ENCODE assay signal across 9 cellular contexts in the genomic region with DNA sequence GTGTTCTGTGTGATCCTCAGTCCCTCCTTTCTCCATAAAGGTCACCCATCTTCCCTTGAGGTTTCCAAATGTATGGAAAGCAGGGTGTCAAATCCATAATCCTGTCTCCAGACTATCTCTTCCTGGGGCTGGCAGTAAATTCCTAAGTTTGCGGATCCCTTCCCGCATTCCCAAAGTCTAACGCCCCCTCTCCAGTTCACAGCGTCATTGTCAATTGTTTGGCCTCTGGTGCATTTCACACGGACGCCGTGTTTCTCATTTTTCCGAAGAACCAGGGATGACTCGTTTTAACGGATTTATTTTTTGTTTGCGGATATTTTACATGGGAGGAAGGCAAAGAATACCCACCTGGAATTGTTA. TPM values are rescaled to one million over a fixed set of nuclear protein-coding genes. Genes with fewer than 3 reads are reported as not detected.
DNase-seq lines count a peak whose midpoint lies in the region; ATAC-seq and TF ChIP-seq lines count a peak whose summit lies in the region.
"Had no signal": no experiment of that assay in that cellular context is flagged by ENCODE, and none has a peak within 500 bp of the region (broad histone marks: within the 10 kb centered on the region; RNA-seq: fewer than 3 reads in every experiment).

No MANE protein-coding gene starts in this region.

- H3K27ac Mint-ChIP-seq in CD4-positive, alpha-beta T cell, result peak overlapping the region; percentile 92
- H3K27ac Mint-ChIP-seq in WTC11, result peak overlapping the region; percentile 98

- POLR2A ChIA-PET in CD4-positive, alpha-beta T cell (lab: Charles Lee), result interaction anchor here (0.6 to 1.5 kb wide), 3 partner anchors 38 to 138 kb away, joined by 3 to 6 read pairs (median 3); partner anchors contain the start of gene ZNF563
- POLR2A ChIA-PET in WTC11 (lab: Charles Lee), result interaction anchor here (1.1 to 1.5 kb wide), 2 partner anchors 55 to 138 kb away, joined by 3 to 4 read pairs; partner anchors contain the start of genes ZNF20 and ZNF563

- H3K4me3 ChIP-seq in fibroblast of pulmonary artery (replicated peaks; ENCODE audit: low read depth, low read length) (peak overlapping the region; percentile 48), psoas muscle (peak overlapping the region; percentile 71)

- peak overlapping the region; percentile 85 for H3K4me3 Mint-ChIP-seq in CD4-positive, alpha-beta T cell
- peak overlapping the region; percentile 91 for H3K4me3 Mint-ChIP-seq in WTC11

- intact Hi-C loops in CD4-positive, alpha-beta T cell (cut with DNase I, micrococcal nuclease), result loop anchor here in 1 of 2 experiments (5.0 kb wide), 1 partner anchor 137 kb away; the partner anchor contains the start of gene ZNF563
- intact Hi-C loops in psoas muscle (cut with DNase I), result no loop called here

- H3K9me3 Mint-ChIP-seq in CD4-positive, alpha-beta T cell, result peaks cover 10% of the 10 kb centered on the region
- H3K9me3 Mint-ChIP-seq in WTC11, result peaks cover 13% of the 10 kb centered on the region

- WGBS in psoas muscle, 3 donors, result 5 to 10% (median 8%) methylated on average over 11 of the region's 11 CpGs

- no peak for ATAC-seq in CD4-positive, alpha-beta T cell (ENCODE audit: poor library complexity)
- ATAC-seq in WTC11 (peak; percentile 8), psoas muscle (no peak), HG03521 (IDR thresholded peaks at IDR 0.05; ENCODE audit: unreplicated experiment) (no peak), GM18858 (IDR thresholded peaks at IDR 0.05; ENCODE audit: unreplicated experiment) (no peak)

- peaks cover 55% of the 10 kb centered on the region for H3K9me3 ChIP-seq in CD4-positive, alpha-beta T cell (ENCODE audit: control insufficient read depth, low read length)
- peaks cover 40% of the 10 kb centered on the region for H3K9me3 ChIP-seq in psoas muscle

- no peaks in the 10 kb centered on the region for H3K4me1 ChIP-seq in psoas muscle

- peaks cover 3 to 16% of the 10 kb centered on the region in 2 donors for H3K36me3 ChIP-seq in psoas muscle (ENCODE audit: insufficient read depth in 1 of 2, low read depth in 1 of 2)

- no peak overlapping the region for H3K27ac ChIP-seq in CD4-positive, alpha-beta T cell (ENCODE audit: low read depth, low read length)
- peak overlapping the region; percentile 70 for H3K27ac ChIP-seq in psoas muscle

- H3K27me3 ChIP-seq in CD4-positive, alpha-beta T cell (ENCODE audit: control insufficient read depth, insufficient read depth, low read length), result no peaks in the 10 kb centered on the region
- H3K27me3 ChIP-seq in psoas muscle (ENCODE audit: insufficient read depth in 3 of 3, low read length in 2 of 3), result no peaks in the 10 kb centered on the region

- no peak for TF ChIP-seq CTCF in CD4-positive, alpha-beta T cell (IDR thresholded peaks at IDR 0.05)
- TF ChIP-seq CTCF in WTC11 (IDR thresholded peaks at IDR 0.05), result no peak
- no peak for TF ChIP-seq CTCF in fibroblast of pulmonary artery (IDR thresholded peaks at IDR 0.05; ENCODE audit: low read length, missing control alignments)
- TF ChIP-seq CTCF in psoas muscle (IDR thresholded peaks at IDR 0.05), result no peak

- DNase-seq in CD4-positive, alpha-beta T cell, result no peak
- peak; percentile 25 for DNase-seq in WTC11 (ENCODE audit: low spot score)
- peak; percentile 4 for DNase-seq in fibroblast of pulmonary artery (ENCODE audit: low read depth)
- no peak for DNase-seq in psoas muscle
- no peak for DNase-seq in NAMALWA (ENCODE audit: low spot score)
- DNase-seq in NCI-H2171 (lab: John Stamatoyannopoulos, UW), result no peak
- DNase-seq: NCI-H226 had no signal

- no peaks in the 10 kb centered on the region for H3K27me3 Mint-ChIP-seq in CD4-positive, alpha-beta T cell
- H3K27me3 Mint-ChIP-seq in WTC11 (ENCODE audit: low read depth), result no peaks in the 10 kb centered on the region

- CTCF ChIA-PET in CD4-positive, alpha-beta T cell (lab: Charles Lee), result no interaction called here
- CTCF ChIA-PET in WTC11 (lab: Charles Lee), result interaction anchor here (1.4 kb wide), 2 partner anchors 33 to 55 kb away, joined by 3 to 5 read pairs; partner anchors contain the start of genes ZNF136 and ZNF20

- peaks cover 46% of the 10 kb centered on the region for H3K4me1 Mint-ChIP-seq in CD4-positive, alpha-beta T cell (ENCODE audit: low read depth)
- peaks cover 11% of the 10 kb centered on the region for H3K4me1 Mint-ChIP-seq in WTC11

- H3K36me3 Mint-ChIP-seq in CD4-positive, alpha-beta T cell (ENCODE audit: low read depth), result peaks cover 75% of the 10 kb centered on the region
- peaks cover 23% of the 10 kb centered on the region for H3K36me3 Mint-ChIP-seq in WTC11

TF ChIP-seq in WTC11, 78 proteins besides CTCF, POLR2A, EP300 and RAD21:
- TF ChIP-seq AFF4 (CRISPR knock-in tag; IDR thresholded peaks at IDR 0.05; ENCODE audit: borderline replicate concordance), result no peak
- no peak for TF ChIP-seq SMAD4 (CRISPR knock-in tag; IDR thresholded peaks at IDR 0.05)
- no peak for TF ChIP-seq RELA (CRISPR knock-in tag; IDR thresholded peaks at IDR 0.05; ENCODE audit: borderline replicate concordance)
- no peak for TF ChIP-seq ETV6 (CRISPR knock-in tag; IDR thresholded peaks at IDR 0.05)

RNA-seq across cellular contexts. Expression of gene ZNF136, which starts 32.6 kb away (rescaled TPM):
- 10 to 100 TPM; 40.5 to 45.6 TPM for total RNA-seq in CD4-positive, alpha-beta T cell
- total RNA-seq in WTC11 (2021), result 6.2 to 6.7 TPM (median 6.7 TPM) in 3 replicates
- 1 to 10 TPM; 2.1 to 3.7 (median 2.7) TPM for total RNA-seq in psoas muscle
- 1 to 10 TPM; 1.0 to 2.1 (median 1.8) TPM for polyA plus RNA-seq in psoas muscle

RNA-seq across cellular contexts. Expression of gene ZNF625, which starts 38.9 kb away (rescaled TPM):
- total RNA-seq in CD4-positive, alpha-beta T cell, result under 1 TPM; 0.56 to 0.85 TPM
- total RNA-seq in WTC11 (2021), result 23.9 to 26.0 TPM (median 24.5 TPM) in 3 replicates
- 1 to 10 TPM in 2 of 4 donors, under 1 TPM in 2; 0.36 to 2.9 (median 1.1) TPM for total RNA-seq in psoas muscle
- under 1 TPM in 2 of 3 donors, not detected in 1; 0.12 to 0.46 TPM for polyA plus RNA-seq in psoas muscle

RNA-seq across cellular contexts. Expression of gene ZNF20, which starts 55.3 kb away (rescaled TPM):
- 1 to 10 TPM; 1.0 to 1.2 TPM for total RNA-seq in CD4-positive, alpha-beta T cell
- total RNA-seq in WTC11 (2021) (5.0 to 9.1 TPM (median 7.8 TPM) in 3 replicates), psoas muscle (under 1 TPM in 3 of 4 donors, not detected in 1; 0.46 to 0.63 (median 0.52) TPM)
- 1 to 10 TPM in 1 of 3 donors, under 1 TPM in 2; 0.23 to 2.4 (median 0.44) TPM for polyA plus RNA-seq in psoas muscle

Comparison
In these comparisons a context has a peak if more than half of its experiments do, and no peak if none do; other contexts are left out.
1. DNase-seq: peak in WTC11 (single experiment) and fibroblast of pulmonary artery (single experiment); none in CD4-positive, alpha-beta T cell (0 of 10), psoas muscle (0 of 2), NAMALWA (single experiment) and NCI-H2171 (single experiment).